In genomic region chr1:240247899-240248298, GRCh38 we compare ENCODE assay signal across 19 cellular contexts.
A peak's percentile ranks its signal among the peaks of the same experiment; 100 is the strongest.
DNase-seq lines count a peak whose midpoint lies in the region; ATAC-seq and TF ChIP-seq lines count a peak whose summit lies in the region.
"Had no signal": no experiment of that assay in that cellular context is flagged by ENCODE, and none has a peak within 500 bp of the region (broad histone marks: within the 10 kb centered on the region; RNA-seq: fewer than 3 reads in every experiment).

No MANE protein-coding gene starts in this region.

- H3K9me3 Mint-ChIP-seq in HFFc6: peaks cover 21% of the 10 kb centered on the region

- peaks cover 14% of the 10 kb centered on the region for H3K27me3 Mint-ChIP-seq in HFFc6 (ENCODE audit: insufficient read depth)

- peaks cover 85% of the 10 kb centered on the region for H3K36me3 Mint-ChIP-seq in HFFc6 (ENCODE audit: low read depth)
- H3K36me3 Mint-ChIP-seq: CD4-positive, alpha-beta memory T cell had no signal

- no peak for ATAC-seq in GM19455 (IDR thresholded peaks at IDR 0.05; ENCODE audit: unreplicated experiment)
- ATAC-seq: A549, GM23338, HCT116 had no signal

- peaks cover 99% of the 10 kb centered on the region for H3K4me1 Mint-ChIP-seq in HFFc6 (ENCODE audit: low read depth)
- H3K4me1 Mint-ChIP-seq: CD4-positive, alpha-beta memory T cell had no signal

- H3K4me3 Mint-ChIP-seq in HFFc6: peak overlapping the region; percentile 5; the same call in 1 of the 2 replicates
- H3K4me3 Mint-ChIP-seq: CD4-positive, alpha-beta memory T cell; GM23338; H9 had no signal

- peak overlapping the region; percentile 49; the same call in 1 of the 2 replicates for H3K27ac Mint-ChIP-seq in HFFc6
- H3K27ac Mint-ChIP-seq: CD4-positive, alpha-beta memory T cell; GM23338; H9 had no signal

- no peak for TF ChIP-seq CTCF in HFFc6 (IDR thresholded peaks at IDR 0.05)

- DNase-seq in HFFc6: no peak
- peak; percentile 23 for DNase-seq in amniotic epithelial cell (ENCODE audit: low read depth)
- peak; percentile 75 for DNase-seq in putamen (ENCODE audit: low spot score)
- DNase-seq in NCI-H510A (lab: John Stamatoyannopoulos, UW): no peak
- no peak for DNase-seq in NCI-H748 (lab: John Stamatoyannopoulos, UW; ENCODE audit: unreplicated experiment)
- DNase-seq: 8988T; ACHN; AML-193; BE2C; Calu3; CD4-positive, alpha-beta memory T cell; COR-L47; DMS53; DMS79 treated with DMSO at 0.1 percent for 48 hours; H9 had no signal

Comparison
In these comparisons a context has a peak if more than half of its experiments do, and no peak if none do; other contexts are left out.
1. DNase-seq: peak in amniotic epithelial cell (single experiment) and putamen (single experiment); none in HFFc6 (single experiment), NCI-H510A (single experiment) and NCI-H748 (single experiment).